In genomic region chr11:132024587-132025295, GRCh38 we compare ENCODE assay signal across 12 cellular contexts.
DNase-seq lines count a peak whose midpoint lies in the region; ATAC-seq and TF ChIP-seq lines count a peak whose summit lies in the region.
"Had no signal": no experiment of that assay in that cellular context is flagged by ENCODE, and none has a peak within 500 bp of the region (broad histone marks: within the 10 kb centered on the region; RNA-seq: fewer than 3 reads in every experiment).

No MANE protein-coding gene starts in this region.

- H3K79me2 ChIP-seq in osteoblast (ENCODE audit: insufficient read depth, low read length): peaks cover 76% of the 10 kb centered on the region

- ATAC-seq in GM18498 (IDR thresholded peaks at IDR 0.05; ENCODE audit: unreplicated experiment) (peak; percentile 67), HG03432 (IDR thresholded peaks at IDR 0.05; ENCODE audit: unreplicated experiment) (peak; percentile 91), HG02970 (IDR thresholded peaks at IDR 0.05; ENCODE audit: low FRiP score, unreplicated experiment) (no peak), left colon (no peak)
- no peak for ATAC-seq in activated CD4-positive, CD25-positive, alpha-beta regulatory T cell treated with anti-CD3 and anti-CD28 coated beads, Interleukin-2, amount 50 U/mL, for 24 hours
- ATAC-seq: T-helper 17 cell had no signal

- H3K27me3 ChIP-seq in brain microvascular endothelial cell (replicated peaks) (no peaks in the 10 kb centered on the region), osteoblast (ENCODE audit: insufficient read depth, low read length) (no peaks in the 10 kb centered on the region)
- H3K27me3 ChIP-seq: tibial artery had no signal

- H3K9me3 ChIP-seq in osteoblast (ENCODE audit: low read depth, low read length): no peaks in the 10 kb centered on the region
- H3K9me3 ChIP-seq: tibial artery had no signal

- no peaks in the 10 kb centered on the region for H4K20me1 ChIP-seq in osteoblast (ENCODE audit: insufficient read depth, low read length)

- no peak overlapping the region for H3K4me3 ChIP-seq in brain microvascular endothelial cell (ENCODE audit: low read depth, low read length)
- H3K4me3 ChIP-seq in osteoblast (ENCODE audit: insufficient read depth, low read length): peak overlapping the region; percentile 9
- H3K4me3 ChIP-seq: tibial artery had no signal

- no peak overlapping the region for H2AFZ ChIP-seq in osteoblast (ENCODE audit: low read length)

- intact Hi-C loops in left colon (cut with DNase I, micrococcal nuclease): loop anchor here in 1 of 2 donors (5.0 kb wide), 1 partner anchor 157 kb away; no protein-coding TSS in a partner anchor

- H3K4me2 ChIP-seq in osteoblast (ENCODE audit: insufficient read depth, low read length): peak overlapping the region; percentile 68

- H3K36me3 ChIP-seq in brain microvascular endothelial cell (replicated peaks) (no peaks in the 10 kb centered on the region), osteoblast (ENCODE audit: insufficient read depth, low read length) (no peaks in the 10 kb centered on the region)
- H3K36me3 ChIP-seq: tibial artery had no signal

- in situ Hi-C loops in brain microvascular endothelial cell (cut with HindIII; ENCODE audit: low pct_ligation_motif_present, low sequenced_read_pairs): no loop called here

- no peak for TF ChIP-seq CTCF in brain microvascular endothelial cell (IDR thresholded peaks at IDR 0.05; ENCODE audit: low read depth, low read length, missing control alignments)
- TF ChIP-seq CTCF in osteoblast (IDR thresholded peaks at IDR 0.05; ENCODE audit: extremely low read depth, low read depth, low read length): no peak

- DNase-seq in brain microvascular endothelial cell: peak; percentile 89
- peak; percentile 87 for DNase-seq in osteoblast (ENCODE audit: insufficient read length, low spot score, missing footprints)
- no peak for DNase-seq in germinal center (ENCODE audit: low spot score)
- no peak for DNase-seq in left colon
- DNase-seq: activated T-cell treated with anti-CD3 and anti-CD28 coated beads, Interleukin-2, amount 50 U/mL, for 48 hours; DND-41; T-helper 17 cell; tibial artery had no signal

- H3K27ac ChIP-seq in brain microvascular endothelial cell: peak overlapping the region; percentile 90
- H3K27ac ChIP-seq in osteoblast (ENCODE audit: low read depth, low read length): peak overlapping the region; percentile 87
- H3K27ac ChIP-seq: tibial artery had no signal

- H3K4me1 ChIP-seq in osteoblast (ENCODE audit: insufficient read depth, low read length): peaks cover 53% of the 10 kb centered on the region
- H3K4me1 ChIP-seq: tibial artery had no signal

Comparison
In these comparisons a context has a peak if more than half of its experiments do, and no peak if none do; other contexts are left out.
1. ATAC-seq: peak in GM18498 (single experiment) and HG03432 (single experiment); none in HG02970 (single experiment), activated CD4-positive, CD25-positive, alpha-beta regulatory T cell treated with anti-CD3 and anti-CD28 coated beads, Interleukin-2, amount 50 U/mL, for 24 hours (0 of 2) and left colon (single experiment).
2. DNase-seq: peak in brain microvascular endothelial cell (single experiment) and osteoblast (single experiment); none in germinal center (single experiment) and left colon (0 of 2).